11 cellular contexts compared by ENCODE assay signal in the genomic region with DNA sequence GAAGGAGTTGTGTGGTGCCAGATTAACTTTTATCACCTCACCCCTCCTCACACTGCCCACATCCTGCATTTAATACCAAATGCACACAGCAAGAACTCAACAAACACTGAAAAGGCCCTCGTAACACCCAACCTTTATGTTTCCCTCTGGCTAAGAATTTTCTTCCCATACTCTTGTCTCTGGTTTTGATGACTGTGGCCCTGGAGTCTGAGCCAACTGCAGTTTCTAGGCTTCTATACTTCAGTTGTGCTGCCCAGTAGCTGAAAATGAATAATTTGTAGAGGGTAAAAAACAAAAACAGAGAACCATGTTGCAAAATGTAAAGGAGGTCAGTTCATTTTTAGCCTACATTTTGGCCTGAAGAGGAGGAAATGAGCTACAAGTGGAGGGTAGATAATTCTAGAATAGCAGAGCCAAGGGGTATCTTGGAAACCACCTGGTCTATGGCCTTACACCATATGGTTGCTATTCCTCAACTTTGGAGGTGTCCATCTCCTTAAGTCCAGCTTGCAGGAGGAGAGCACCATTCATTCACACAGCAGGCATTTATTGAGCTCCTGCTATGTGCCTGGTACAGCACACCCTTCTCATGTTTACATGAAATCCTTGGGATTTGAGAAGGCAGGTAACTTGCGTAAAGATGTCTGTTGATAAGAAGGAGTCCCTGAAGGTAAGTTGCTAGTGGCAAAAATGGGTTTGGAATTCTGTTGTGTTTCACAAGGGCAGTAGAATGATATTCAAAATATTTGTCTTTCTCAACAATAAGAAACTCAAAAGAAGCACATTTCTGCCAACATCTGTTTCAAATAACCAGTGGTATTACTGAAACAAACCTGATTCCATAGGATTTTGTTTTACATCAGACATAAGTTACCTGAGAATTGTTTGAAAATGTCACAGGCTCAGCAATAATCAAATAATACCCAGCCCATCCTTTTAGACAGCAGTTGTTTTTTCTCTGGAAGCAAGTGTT.
DNase-seq lines count a peak whose midpoint lies in the region; ATAC-seq and TF ChIP-seq lines count a peak whose summit lies in the region.
"Had no signal": no experiment of that assay in that cellular context is flagged by ENCODE, and none has a peak within 500 bp of the region (broad histone marks: within the 10 kb centered on the region; RNA-seq: fewer than 3 reads in every experiment).

No MANE protein-coding gene starts in this region.

- peak overlapping the region; percentile 100 for H3K27ac Mint-ChIP-seq in activated T-cell treated with anti-CD3 and anti-CD28 coated beads, Interleukin-2, amount 50 U/mL, for 72 hours
- peak overlapping the region; percentile 81 for H3K27ac Mint-ChIP-seq in T-helper 2 cell treated with Interferon-gamma antibody and Interleukin-4, amounts not matched to agents 5 μg/mL and 100 μg/mL, for 36 hours
- H3K27ac Mint-ChIP-seq: type B pancreatic cell had no signal

- peak overlapping the region; percentile 94 to 97 for H3K27ac ChIP-seq in tibial artery
- H3K27ac ChIP-seq in left lung, result peak overlapping the region in 1 of 2 donors; percentile 97
- H3K27ac ChIP-seq: SJSA1 had no signal

- peak overlapping the region; percentile 96 to 99 for H3K4me3 Mint-ChIP-seq in activated T-cell treated with anti-CD3 and anti-CD28 coated beads, Interleukin-2, amount 50 U/mL, for 72 hours
- H3K4me3 Mint-ChIP-seq in T-helper 2 cell treated with Interferon-gamma antibody and Interleukin-4, amounts not matched to agents 5 μg/mL and 100 μg/mL, for 36 hours, result peak overlapping the region; percentile 100
- H3K4me3 Mint-ChIP-seq: type B pancreatic cell had no signal

- intact Hi-C loops in tibial artery (cut with DNase I; ENCODE audit: low total_unique reads), result no loop called here
- intact Hi-C loops in head of caudate nucleus (cut with DNase I), result loop anchor here (10.0 kb wide), 1 partner anchor 143 kb away; no protein-coding TSS in a partner anchor
- intact Hi-C loops in left lung (cut with DNase I), result no loop called here

- H3K4me1 ChIP-seq in tibial artery (peaks cover 0 to 73% (median 40%) of the 10 kb centered on the region in 4 donors), left lung (peaks cover 0 to 79% of the 10 kb centered on the region in 2 donors)

- H3K36me3 Mint-ChIP-seq in activated T-cell treated with anti-CD3 and anti-CD28 coated beads, Interleukin-2, amount 50 U/mL, for 72 hours (ENCODE audit: insufficient read depth in 2 of 2), result peaks cover 0 to 4% of the 10 kb centered on the region in 2 donors
- H3K36me3 Mint-ChIP-seq in T-helper 2 cell treated with Interferon-gamma antibody and Interleukin-4, amounts not matched to agents 5 μg/mL and 100 μg/mL, for 36 hours (ENCODE audit: low read depth), result peaks cover 40% of the 10 kb centered on the region
- H3K36me3 Mint-ChIP-seq: type B pancreatic cell had no signal

- no peak overlapping the region for H3K4me3 ChIP-seq in tibial artery
- H3K4me3 ChIP-seq in left lung, result no peak overlapping the region
- H3K4me3 ChIP-seq: SJSA1 had no signal

- H3K9me3 ChIP-seq in tibial artery (no peaks in the 10 kb centered on the region), left lung (no peaks in the 10 kb centered on the region)
- H3K9me3 ChIP-seq: SJSA1 had no signal

- H3K4me1 Mint-ChIP-seq in activated T-cell treated with anti-CD3 and anti-CD28 coated beads, Interleukin-2, amount 50 U/mL, for 72 hours (ENCODE audit: low read depth), result peaks cover 83% of the 10 kb centered on the region
- H3K4me1 Mint-ChIP-seq in T-helper 2 cell treated with Interferon-gamma antibody and Interleukin-4, amounts not matched to agents 5 μg/mL and 100 μg/mL, for 36 hours (ENCODE audit: low read depth), result peaks cover 77% of the 10 kb centered on the region

- H3K36me3 ChIP-seq in tibial artery (no peaks in the 10 kb centered on the region), left lung (no peaks in the 10 kb centered on the region)

- DNase-seq in activated T-cell treated with anti-CD3 and anti-CD28 coated beads, Interleukin-2, amount 50 U/mL, for 72 hours, result no peak
- DNase-seq in activated T-cell treated with anti-CD3 and anti-CD28 coated beads for 4 hours (no peak), fibroblast of gingiva (ENCODE audit: low read depth) (peak; percentile 59), tibial artery (no peak), head of caudate nucleus (no peak), left lung (no peak)
- DNase-seq in T-helper 2 cell treated with Interferon-gamma antibody and Interleukin-4, amounts not matched to agents 5 μg/mL and 100 μg/mL, for 36 hours (ENCODE audit: low spot score), result no peak
- DNase-seq: aorta had no signal

- H3K27me3 ChIP-seq in tibial artery, result no peaks in the 10 kb centered on the region
- H3K27me3 ChIP-seq in left lung, result no peaks in the 10 kb centered on the region
- H3K27me3 ChIP-seq: SJSA1 had no signal

- no peaks in the 10 kb centered on the region for H3K9me3 Mint-ChIP-seq in activated T-cell treated with anti-CD3 and anti-CD28 coated beads, Interleukin-2, amount 50 U/mL, for 72 hours
- no peaks in the 10 kb centered on the region for H3K9me3 Mint-ChIP-seq in T-helper 2 cell treated with Interferon-gamma antibody and Interleukin-4, amounts not matched to agents 5 μg/mL and 100 μg/mL, for 36 hours

- TF ChIP-seq CTCF in tibial artery (IDR thresholded peaks at IDR 0.05) (no peak), left lung (IDR thresholded peaks at IDR 0.05) (no peak)

- ATAC-seq in activated T-cell treated with anti-CD3 and anti-CD28 coated beads, Interleukin-2, amount 50 U/mL, for 72 hours (replicated peaks in 1 of 2), result no peak
- no peak for ATAC-seq in GM19023 (IDR thresholded peaks at IDR 0.05; ENCODE audit: unreplicated experiment)
- no peak for ATAC-seq in left lung

- H3K27me3 Mint-ChIP-seq in activated T-cell treated with anti-CD3 and anti-CD28 coated beads, Interleukin-2, amount 50 U/mL, for 72 hours (ENCODE audit: low read depth), result no peaks in the 10 kb centered on the region
- no peaks in the 10 kb centered on the region for H3K27me3 Mint-ChIP-seq in T-helper 2 cell treated with Interferon-gamma antibody and Interleukin-4, amounts not matched to agents 5 μg/mL and 100 μg/mL, for 36 hours (ENCODE audit: low read depth)
